11 cellular contexts compared by ENCODE assay signal in genomic region chr17:41034346-41034933, GRCh38. TPM values are rescaled to one million over a fixed set of nuclear protein-coding genes. Genes with fewer than 3 reads are reported as not detected.
DNase-seq lines count a peak whose midpoint lies in the region; FAIRE-seq and TF ChIP-seq lines count a peak whose summit lies in the region.
"Not testable (repeated sequence)": the region's sequence is repeated elsewhere in the genome, so short reads cannot be mapped to it uniquely, and the experiment has no call there.
"Had no signal": no experiment of that assay in that cellular context is flagged by ENCODE, and none has a peak within 500 bp of the region (broad histone marks: within the 10 kb centered on the region; RNA-seq: fewer than 3 reads in every experiment).

A gene with protein sequence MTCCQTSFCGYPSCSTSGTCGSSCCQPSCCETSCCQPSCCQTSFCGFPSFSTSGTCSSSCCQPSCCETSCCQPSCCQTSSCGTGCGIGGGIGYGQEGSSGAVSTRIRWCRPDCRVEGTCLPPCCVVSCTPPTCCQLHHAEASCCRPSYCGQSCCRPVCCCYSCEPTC (minus strand): TSS chr17:41034874. CDS start chr17:41034821, 53 bp downstream.

- not testable (repeated sequence) for TF ChIP-seq EP300 in suprapubic skin (IDR thresholded peaks at IDR 0.05)

- FAIRE-seq in HTR-8/SVneo (lab: Jason Lieb, UNC) = peak; percentile 91

- TF ChIP-seq POLR2A in suprapubic skin (IDR thresholded peaks at IDR 0.05) = not testable (repeated sequence)

- DNase-seq in COLO668 (lab: John Stamatoyannopoulos, UW; ENCODE audit: unreplicated experiment) = peak; percentile 8
- DNase-seq in HTR-8/SVneo (ENCODE audit: insufficient read length, low spot score); suprapubic skin (ENCODE audit: low spot score in 2 of 2): not testable (repeated sequence)
- peak; percentile 77 for DNase-seq in NCI-H1105 treated with DMSO at 0.1 percent for 48 hours (lab: John Stamatoyannopoulos, UW)
- peak; percentile 34 to 74 for DNase-seq in NCI-H2081 (lab: John Stamatoyannopoulos, UW)
- DNase-seq in NCI-H510A treated with DMSO at 0.1 percent for 48 hours (lab: John Stamatoyannopoulos, UW) = peak; percentile 42
- peak; percentile 76 for DNase-seq in RPMI8226
- peak; percentile 72 for DNase-seq in myocyte (ENCODE audit: low read depth)

- TF ChIP-seq CTCF in suprapubic skin (IDR thresholded peaks at IDR 0.05) = not testable (repeated sequence)

- H3K4me3 ChIP-seq in suprapubic skin = not testable (repeated sequence)

- H3K9me3 ChIP-seq in suprapubic skin = not testable (repeated sequence)

- WGBS in suprapubic skin = 64% methylated on average over 10 of the region's 10 CpGs

- not testable (repeated sequence) for H3K27ac ChIP-seq in suprapubic skin

- H3K36me3 ChIP-seq in suprapubic skin = not testable (repeated sequence)

- not testable (repeated sequence) for H3K27me3 ChIP-seq in suprapubic skin

- H3K4me1 ChIP-seq in suprapubic skin = not testable (repeated sequence)

RNA-seq across cellular contexts. Expression of the gene that starts here (rescaled TPM):
- total RNA-seq in myocyte (not detected in 2 replicates), suprapubic skin (100 to 1,000 TPM in 1 of 4 donors, 10 to 100 TPM in 2, not detected in 1; 10.7 to 140 (median 28.7) TPM)
- not detected for polyA plus RNA-seq in myocyte (2012)
- total RNA-seq: CD4-positive, alpha-beta T cell; M059J; T-cell had no signal

Comparison
In these comparisons a context has a peak if more than half of its experiments do, and no peak if none do; other contexts are left out.
1. Peak in DNase-seq in myocyte; RNA of the gene not detected or under 1 TPM.